In the genomic region with DNA sequence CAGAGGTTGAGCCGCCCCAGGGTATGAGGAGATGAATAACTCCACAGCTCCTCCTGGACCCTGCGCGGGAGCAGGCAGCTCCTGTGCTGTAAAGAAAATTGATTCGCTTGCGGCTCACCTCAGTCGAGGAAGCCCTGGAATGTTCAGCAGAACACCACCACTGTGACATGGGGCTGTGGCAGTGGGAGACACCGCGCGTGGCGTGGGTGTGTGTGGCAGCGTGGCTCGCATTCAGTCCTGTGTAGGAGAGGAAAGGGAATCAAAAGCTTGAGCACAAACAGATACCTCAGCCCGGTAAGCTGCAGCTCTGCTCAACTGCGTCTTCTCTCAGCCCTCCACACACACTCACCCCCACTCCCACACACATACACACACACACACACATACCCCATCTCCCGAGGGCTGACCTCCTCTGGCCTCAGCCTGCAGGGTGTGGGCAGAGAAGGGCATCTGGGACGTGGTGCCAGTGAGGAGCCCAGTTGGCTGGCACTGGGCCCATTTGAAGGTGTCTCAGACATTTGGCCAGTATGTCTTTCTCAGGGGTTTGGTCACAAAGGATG, we compare ENCODE assay signal across 6 cellular contexts. TPM values are rescaled to one million over a fixed set of nuclear protein-coding genes. Genes with fewer than 3 reads are reported as not detected.
DNase-seq lines count a peak whose midpoint lies in the region; ATAC-seq, FAIRE-seq and TF ChIP-seq lines count a peak whose summit lies in the region.
"Not testable (repeated sequence)": the region's sequence is repeated elsewhere in the genome, so short reads cannot be mapped to it uniquely, and the experiment has no call there.

No MANE protein-coding gene starts in this region.

- ATAC-seq in HG03439 (IDR thresholded peaks at IDR 0.05; ENCODE audit: unreplicated experiment), result peak; percentile 3
- ATAC-seq in T-helper 17 cell; activated CD8-positive, alpha-beta memory T cell treated with anti-CD3 and anti-CD28 coated beads, Interleukin-2, amount 10 ng/mL, durations not matched to agents 7 days and 5 days; K562; effector memory CD8-positive, alpha-beta T cell (replicated peaks): not testable (repeated sequence)

- FAIRE-seq in K562 (lab: Jason Lieb, UNC), result not testable (repeated sequence)

- H3K9ac ChIP-seq in K562 (ENCODE audit: insufficient read depth in 1 of 2, low read depth in 2 of 2, low read length in 2 of 2), result not testable (repeated sequence)

- peak overlapping the region; percentile 96 for H3K27ac Mint-ChIP-seq in T-helper 17 cell
- H3K27ac Mint-ChIP-seq in activated CD8-positive, alpha-beta memory T cell treated with anti-CD3 and anti-CD28 coated beads, Interleukin-2, amount 10 ng/mL, durations not matched to agents 7 days and 5 days, result peak overlapping the region; percentile 40
- peak overlapping the region; percentile 92 to 98 for H3K27ac Mint-ChIP-seq in effector memory CD8-positive, alpha-beta T cell

- WGBS in K562 (ENCODE audit: insufficient coverage, low coverage, missing lambda C conversion rate), result 85% methylated on average over 11 of the region's 16 CpGs

- TF ChIP-seq POLR2A in K562 (conservative IDR thresholded peaks at IDR 0.05), result not testable (repeated sequence)

- H3K36me3 Mint-ChIP-seq in T-helper 17 cell (ENCODE audit: low read depth), result not testable (repeated sequence)
- peaks cover 29% of the 10 kb centered on the region for H3K36me3 Mint-ChIP-seq in activated CD8-positive, alpha-beta memory T cell treated with anti-CD3 and anti-CD28 coated beads, Interleukin-2, amount 10 ng/mL, durations not matched to agents 7 days and 5 days
- H3K36me3 Mint-ChIP-seq in effector memory CD8-positive, alpha-beta T cell (ENCODE audit: insufficient read depth), result peaks cover 43% of the 10 kb centered on the region

- intact Hi-C loops in K562 (cut with micrococcal nuclease), result loop anchor here (5.0 kb wide), 1 partner anchor 50 kb away; no protein-coding TSS in a partner anchor

- not testable (repeated sequence) for TF ChIP-seq EP300 in K562 (IDR thresholded peaks at IDR 0.05; ENCODE audit: low read length)

- peaks cover 16% of the 10 kb centered on the region for H3K4me1 Mint-ChIP-seq in T-helper 17 cell
- H3K4me1 Mint-ChIP-seq in activated CD8-positive, alpha-beta memory T cell treated with anti-CD3 and anti-CD28 coated beads, Interleukin-2, amount 10 ng/mL, durations not matched to agents 7 days and 5 days, result peaks cover 24% of the 10 kb centered on the region
- peaks cover 11 to 22% of the 10 kb centered on the region in 2 donors for H3K4me1 Mint-ChIP-seq in effector memory CD8-positive, alpha-beta T cell (ENCODE audit: low read depth in 2 of 2)

- not testable (repeated sequence) for H3K27me3 ChIP-seq in K562 (ENCODE audit: control insufficient read depth in 2 of 2, insufficient read depth in 2 of 2, low read length in 2 of 2)

- POLR2A ChIA-PET in K562 (lab: Yijun Ruan, JAX), result interaction anchor here (0.7 to 8.4 kb wide), 2 partner anchors 16 to 312 kb away, joined by 3 to 111 read pairs; a partner anchor contains a TSS

- H3K79me2 ChIP-seq in K562 (ENCODE audit: control insufficient read depth, insufficient read depth, low read length), result peaks cover 17% of the 10 kb centered on the region

- in situ Hi-C loops in K562 (cut with MboI), result not testable (repeated sequence)

- H3K9me1 ChIP-seq in K562 (ENCODE audit: control insufficient read depth, insufficient read depth, low read length), result not testable (repeated sequence)

- not testable (repeated sequence) for BruUV-seq in K562 (replicated peaks; lab: Mats Ljungman, UMichigan)

- TF ChIP-seq CTCF in C4-2B (conservative IDR thresholded peaks at IDR 0.05); K562 (IDR thresholded peaks at IDR 0.05 in 2 of 3, conservative IDR thresholded peaks at IDR 0.05 in 1 of 3; ENCODE audit: insufficient read depth in 2 of 3, low read depth in 1 of 3, low read length in 3 of 3): not testable (repeated sequence)

- peaks cover 11 to 32% of the 10 kb centered on the region in 2 experiments; a peak in 4 of 5 replicates for H3K4me1 ChIP-seq in K562 (replicated peaks in 1 of 2; ENCODE audit: control insufficient read depth in 2 of 2, insufficient read depth in 2 of 2, low read length in 2 of 2)

- H3K27ac ChIP-seq in C4-2B, result peak overlapping the region; percentile 95
- not testable (repeated sequence) for H3K27ac ChIP-seq in K562 (ENCODE audit: extremely low read depth, low read depth, low read length)

- H3K27me3 Mint-ChIP-seq in T-helper 17 cell; activated CD8-positive, alpha-beta memory T cell treated with anti-CD3 and anti-CD28 coated beads, Interleukin-2, amount 10 ng/mL, durations not matched to agents 7 days and 5 days; effector memory CD8-positive, alpha-beta T cell: not testable (repeated sequence)

- H3K4me3 Mint-ChIP-seq in T-helper 17 cell; activated CD8-positive, alpha-beta memory T cell treated with anti-CD3 and anti-CD28 coated beads, Interleukin-2, amount 10 ng/mL, durations not matched to agents 7 days and 5 days; effector memory CD8-positive, alpha-beta T cell: not testable (repeated sequence)

- H3K4me3 ChIP-seq in K562, result not testable (repeated sequence)

- not testable (repeated sequence) for H4K20me1 ChIP-seq in K562 (replicated peaks; ENCODE audit: control insufficient read depth, insufficient read depth, low read length)

- H3K9me3 ChIP-seq in T-helper 17 cell (ENCODE audit: control insufficient read depth, low read length, poor library complexity, severe bottlenecking); K562 (replicated peaks; ENCODE audit: control insufficient read depth, insufficient read depth, low read depth, low read length): not testable (repeated sequence)

- H3K9me3 Mint-ChIP-seq in activated CD8-positive, alpha-beta memory T cell treated with anti-CD3 and anti-CD28 coated beads, Interleukin-2, amount 10 ng/mL, durations not matched to agents 7 days and 5 days (ENCODE audit: low read depth); effector memory CD8-positive, alpha-beta T cell: not testable (repeated sequence)

- not testable (repeated sequence) for TF ChIP-seq RAD21 in K562 (CRISPR knock-in tag; conservative IDR thresholded peaks at IDR 0.05 in 1 of 2, IDR thresholded peaks at IDR 0.05 in 1 of 2)

- not testable (repeated sequence) for H3K4me2 ChIP-seq in K562 (ENCODE audit: insufficient read depth, low read length)

- CTCF ChIA-PET in activated CD8-positive, alpha-beta memory T cell treated with anti-CD3 and anti-CD28 coated beads, Interleukin-2, amount 10 ng/mL, durations not matched to agents 7 days and 5 days (lab: Charles Lee), result interaction anchor here (1.1 to 2.8 kb wide), 2 partner anchors 16 to 223 kb away, joined by 3 to 11 read pairs; no protein-coding TSS in a partner anchor
- CTCF ChIA-PET in K562 (lab: Yijun Ruan, JAX; ENCODE audit: low intra/inter-chr PET ratio), result not testable (repeated sequence)

- H3K36me3 ChIP-seq in K562 (ENCODE audit: control insufficient read depth, insufficient read depth, low read length), result not testable (repeated sequence)

- DNase-seq in T-helper 17 cell; activated CD8-positive, alpha-beta memory T cell treated with anti-CD3 and anti-CD28 coated beads, Interleukin-2, amount 10 ng/mL, durations not matched to agents 7 days and 5 days; K562 (ENCODE audit: extremely low read depth in 1 of 4, low spot score in 3 of 4); effector memory CD8-positive, alpha-beta T cell: not testable (repeated sequence)

- H2AFZ ChIP-seq in K562 (ENCODE audit: low read depth, low read length), result not testable (repeated sequence)

RNA-seq across cellular contexts. Expression of a gene that starts 18.4 kb away (rescaled TPM):
- total RNA-seq in T-helper 17 cell, result 100 to 1,000 TPM; 216 to 243 TPM
- 100 to 1,000 TPM; 120 to 140 TPM for total RNA-seq in activated CD8-positive, alpha-beta memory T cell treated with anti-CD3 and anti-CD28 coated beads, Interleukin-2, amount 10 ng/mL, durations not matched to agents 7 days and 5 days
- 131 and 268 TPM in 2 replicates for total RNA-seq in K562 (2011; cell fraction: chromatin; rRNA removed; ENCODE audit: low replicate concordance)
- 179 and 197 TPM in 2 replicates for total RNA-seq in K562 (2011; cell fraction: nucleolus; rRNA removed)
- total RNA-seq in K562 (2011; cell fraction: nucleoplasm; rRNA removed), result 114 and 129 TPM in 2 replicates
- total RNA-seq in K562 (2014; rRNA removed), result 47.4 and 78.1 TPM in 2 replicates
- 23.1 and 32.5 TPM in 2 replicates for total RNA-seq in K562 (2014; rRNA removed; fragmentation: Illumina TruSeq; extraction: Trizol)
- 50.5 and 51.7 TPM in 2 replicates for total RNA-seq in K562 (2015; rRNA removed; fragmentation: Illumina TruSeq; extraction: Trizol)
- 54.8 and 55.1 TPM in 2 replicates for total RNA-seq in K562 (2021)
- polyA plus RNA-seq in K562 (2011; rRNA removed), result 63.9 and 109 TPM in 2 replicates
- polyA plus RNA-seq in K562 (2011; cell fraction: cytosol; rRNA removed), result 79.8 and 80.4 TPM in 2 replicates
- 310 and 355 TPM in 2 replicates for polyA plus RNA-seq in K562 (2011; cell fraction: nucleus; rRNA removed)
- 59.3 and 60.5 TPM in 2 replicates for polyA plus RNA-seq in K562 (2012)
- 78.5 and 95.2 TPM in 2 replicates for polyA plus RNA-seq in K562 (2014; fragmentation: Illumina TruSeq; extraction: Trizol)
- 1 to 10 TPM; 1.2 to 6.9 TPM for polyA plus RNA-seq in K562 (2014; fragmentation: Nextera tagmentation; extraction: Ambion mirVana)
- polyA plus RNA-seq in K562 (2014; rRNA removed), result 50.0 and 53.7 TPM in 2 replicates
- polyA minus RNA-seq in K562 (2011; rRNA and poly(A)+ RNA removed), result 62.7 and 70.3 TPM in 2 replicates
- polyA minus RNA-seq in K562 (2011; cell fraction: cytosol; rRNA and poly(A)+ RNA removed), result 42.5 and 45.8 TPM in 2 replicates
- polyA minus RNA-seq in K562 (2011; cell fraction: nucleus; rRNA and poly(A)+ RNA removed), result 134 and 165 TPM in 2 replicates

RNA-seq across cellular contexts. Expression of a gene that starts 56.2 kb away (rescaled TPM):
- total RNA-seq in T-helper 17 cell (10 to 100 TPM; 37.4 to 42.6 TPM), K562 (2014; rRNA removed) (7.1 and 10.9 TPM in 2 replicates), K562 (2014; rRNA removed; fragmentation: Illumina TruSeq; extraction: Trizol) (4.4 and 4.8 TPM in 2 replicates), K562 (2015; rRNA removed; fragmentation: Illumina TruSeq; extraction: Trizol) (6.0 and 6.1 TPM in 2 replicates), K562 (2021) (14.8 and 15.0 TPM in 2 replicates)
- 10 to 100 TPM; 56.0 to 63.6 TPM for total RNA-seq in activated CD8-positive, alpha-beta memory T cell treated with anti-CD3 and anti-CD28 coated beads, Interleukin-2, amount 10 ng/mL, durations not matched to agents 7 days and 5 days
- total RNA-seq in K562 (2011; cell fraction: chromatin; rRNA removed; ENCODE audit: low replicate concordance), result 31.5 and 48.3 TPM in 2 replicates
- 22.4 and 26.3 TPM in 2 replicates for total RNA-seq in K562 (2011; cell fraction: nucleolus; rRNA removed)
- total RNA-seq in K562 (2011; cell fraction: nucleoplasm; rRNA removed), result 29.0 and 39.5 TPM in 2 replicates
- polyA plus RNA-seq in K562 (2011; rRNA removed) (11.8 and 16.4 TPM in 2 replicates), K562 (2014; fragmentation: Illumina TruSeq; extraction: Trizol) (12.4 and 14.8 TPM in 2 replicates), K562 (2014; fragmentation: Nextera tagmentation; extraction: Ambion mirVana) (under 1 TPM; 0.32 to 0.74 TPM), K562 (2014; rRNA removed) (14.1 and 15.1 TPM in 2 replicates)
- 14.6 and 18.3 TPM in 2 replicates for polyA plus RNA-seq in K562 (2011; cell fraction: cytosol; rRNA removed)
- 19.7 and 26.1 TPM in 2 replicates for polyA plus RNA-seq in K562 (2011; cell fraction: nucleus; rRNA removed)
- polyA plus RNA-seq in K562 (2012), result 11.3 and 18.8 TPM in 2 replicates
- polyA minus RNA-seq in K562 (2011; rRNA and poly(A)+ RNA removed), result 10.7 and 11.3 TPM in 2 replicates
- polyA minus RNA-seq in K562 (2011; cell fraction: cytosol; rRNA and poly(A)+ RNA removed), result 11.5 and 11.8 TPM in 2 replicates
- 10.5 and 11.4 TPM in 2 replicates for polyA minus RNA-seq in K562 (2011; cell fraction: nucleus; rRNA and poly(A)+ RNA removed)

Comparison
In these comparisons a context has a peak if more than half of its experiments do, and no peak if none do; other contexts are left out.
1. H3K27ac Mint-ChIP-seq: peak in every context shown above with its lines; median percentile 96 in T-helper 17 cell; 95 in effector memory CD8-positive, alpha-beta T cell; 40 in activated CD8-positive, alpha-beta memory T cell treated with anti-CD3 and anti-CD28 coated beads, Interleukin-2, amount 10 ng/mL, durations not matched to agents 7 days and 5 days.